1 cellular context compared by ENCODE assay signal in the genomic region with DNA sequence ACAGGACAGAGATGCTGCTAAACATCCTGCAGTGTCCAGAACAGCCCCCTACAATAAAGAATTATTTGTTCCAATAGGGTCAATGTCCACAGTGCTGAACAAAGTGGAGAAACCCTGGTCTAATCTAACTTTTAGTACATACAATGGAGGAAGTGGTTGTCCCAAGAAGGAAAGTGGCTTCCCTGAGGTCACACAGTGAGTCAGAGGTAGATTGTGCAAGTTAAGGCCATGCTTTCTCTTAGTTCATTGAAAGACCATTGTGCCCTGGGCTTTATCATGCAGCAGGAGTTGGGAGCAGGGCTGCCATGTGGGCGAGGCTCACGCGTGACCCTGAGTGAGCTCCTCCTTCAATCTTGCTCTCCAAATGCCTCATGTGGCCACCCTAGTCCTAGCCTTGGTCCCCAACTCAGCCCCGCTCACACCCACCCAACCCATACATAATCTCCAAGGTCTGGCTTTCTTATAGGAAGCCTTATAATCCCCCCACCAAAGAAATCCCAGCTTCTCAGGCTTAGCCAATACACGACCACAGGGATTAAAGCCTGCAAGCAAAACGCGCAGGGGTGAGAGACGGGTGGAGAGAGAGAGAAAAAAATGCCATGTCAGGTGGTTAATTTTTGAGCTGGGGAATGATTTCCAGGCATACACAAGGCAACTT.
A peak's percentile ranks its signal among the peaks of the same experiment; 100 is the strongest.
TF ChIP-seq lines count a peak whose summit lies in the region.

No MANE protein-coding gene starts in this region.

TF ChIP-seq in H1, 55 proteins besides CTCF, POLR2A, EP300 and RAD21:
- TF ChIP-seq CEBPB (IDR thresholded peaks at IDR 0.05; ENCODE audit: low read depth, low read length), result no peak
- TF ChIP-seq SRF (IDR thresholded peaks at IDR 0.05; ENCODE audit: low read depth, low read length), result no peak
- no peak for TF ChIP-seq TAF1 (IDR thresholded peaks at IDR 0.05; ENCODE audit: low read depth, low read length)
- TF ChIP-seq SIRT6 (IDR thresholded peaks at IDR 0.05; ENCODE audit: low read length), result no peak
- TF ChIP-seq GTF2F1 (IDR thresholded peaks at IDR 0.05; ENCODE audit: borderline replicate concordance, low read depth, low read length), result no peak
- no peak for TF ChIP-seq TEAD4 (IDR thresholded peaks at IDR 0.05; ENCODE audit: low read depth, low read length)
- TF ChIP-seq ZNF274 (IDR thresholded peaks at IDR 0.05; ENCODE audit: borderline replicate concordance, extremely low read depth, low read length), result no peak
- TF ChIP-seq POLR2AphosphoS5 (IDR thresholded peaks at IDR 0.05; ENCODE audit: low read depth, low read length), result no peak
- TF ChIP-seq, protein P1, sequence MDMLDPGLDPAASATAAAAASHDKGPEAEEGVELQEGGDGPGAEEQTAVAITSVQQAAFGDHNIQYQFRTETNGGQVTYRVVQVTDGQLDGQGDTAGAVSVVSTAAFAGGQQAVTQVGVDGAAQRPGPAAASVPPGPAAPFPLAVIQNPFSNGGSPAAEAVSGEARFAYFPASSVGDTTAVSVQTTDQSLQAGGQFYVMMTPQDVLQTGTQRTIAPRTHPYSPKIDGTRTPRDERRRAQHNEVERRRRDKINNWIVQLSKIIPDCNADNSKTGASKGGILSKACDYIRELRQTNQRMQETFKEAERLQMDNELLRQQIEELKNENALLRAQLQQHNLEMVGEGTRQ (IDR thresholded peaks at IDR 0.05; ENCODE audit: low read length), result no peak
- TF ChIP-seq, protein P2, sequence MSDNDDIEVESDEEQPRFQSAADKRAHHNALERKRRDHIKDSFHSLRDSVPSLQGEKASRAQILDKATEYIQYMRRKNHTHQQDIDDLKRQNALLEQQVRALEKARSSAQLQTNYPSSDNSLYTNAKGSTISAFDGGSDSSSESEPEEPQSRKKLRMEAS (IDR thresholded peaks at IDR 0.05), result peak; percentile 73
- TF ChIP-seq RNF2 (IDR thresholded peaks at IDR 0.05; ENCODE audit: borderline replicate concordance, low read depth, low read length, missing control alignments, poor library complexity, severe bottlenecking), result no peak
- no peak for TF ChIP-seq RXRA (IDR thresholded peaks at IDR 0.05; ENCODE audit: insufficient read depth, low read depth, low read length)
- TF ChIP-seq KDM5A (IDR thresholded peaks at IDR 0.05; ENCODE audit: low read length), result no peak
- no peak for TF ChIP-seq SP2 (IDR thresholded peaks at IDR 0.05; ENCODE audit: low read length)
- TF ChIP-seq BACH1 (IDR thresholded peaks at IDR 0.05; ENCODE audit: low read length), result no peak
- TF ChIP-seq, protein P3, sequence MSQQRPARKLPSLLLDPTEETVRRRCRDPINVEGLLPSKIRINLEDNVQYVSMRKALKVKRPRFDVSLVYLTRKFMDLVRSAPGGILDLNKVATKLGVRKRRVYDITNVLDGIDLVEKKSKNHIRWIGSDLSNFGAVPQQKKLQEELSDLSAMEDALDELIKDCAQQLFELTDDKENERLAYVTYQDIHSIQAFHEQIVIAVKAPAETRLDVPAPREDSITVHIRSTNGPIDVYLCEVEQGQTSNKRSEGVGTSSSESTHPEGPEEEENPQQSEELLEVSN (IDR thresholded peaks at IDR 0.05), result 0 out of 2 replicates have a peak, but pooled peaks have one; percentile 29
- TF ChIP-seq RBBP5 (IDR thresholded peaks at IDR 0.05; ENCODE audit: borderline replicate concordance, low read depth, low read length), result no peak
- no peak for TF ChIP-seq SIN3A (conservative IDR thresholded peaks at IDR 0.05 in 1 of 2, IDR thresholded peaks at IDR 0.05 in 1 of 2; ENCODE audit: low read depth in 1 of 2, low read length in 2 of 2)
